14 cellular contexts compared by ENCODE assay signal in the genomic region with DNA sequence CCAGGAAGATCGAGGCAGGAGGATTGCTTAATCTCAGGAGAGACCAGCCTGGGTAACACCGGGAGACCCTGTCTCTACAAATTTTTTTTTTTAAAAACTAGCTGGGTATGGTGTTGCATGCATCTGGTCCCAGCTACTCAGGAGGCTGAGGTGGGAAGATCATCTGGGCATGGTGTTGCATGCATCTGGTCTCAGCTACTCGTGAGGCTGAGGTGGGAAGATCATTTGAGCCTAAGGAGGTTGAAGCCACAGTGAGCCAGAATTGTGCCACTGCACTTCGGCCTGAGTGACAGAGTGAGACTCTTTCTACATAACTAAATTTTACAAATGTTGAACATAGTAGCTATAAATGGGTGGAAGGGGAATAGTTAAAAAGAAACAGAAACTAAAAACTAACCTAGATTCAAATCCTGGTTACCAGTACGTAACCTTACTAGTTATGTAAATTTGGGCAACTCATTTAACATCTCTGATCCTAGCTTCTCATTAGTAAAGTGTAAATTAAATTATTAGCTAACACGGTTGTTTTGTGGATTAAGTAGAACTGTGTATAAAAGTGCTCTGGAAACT. TPM values are rescaled to one million over a fixed set of nuclear protein-coding genes. Genes with fewer than 3 reads are reported as not detected.
A peak's percentile ranks its signal among the peaks of the same experiment; 100 is the strongest.
DNase-seq lines count a peak whose midpoint lies in the region; ATAC-seq and TF ChIP-seq lines count a peak whose summit lies in the region.
"Had no signal": no experiment of that assay in that cellular context is flagged by ENCODE, and none has a peak within 500 bp of the region (broad histone marks: within the 10 kb centered on the region; RNA-seq: fewer than 3 reads in every experiment).

No MANE protein-coding gene starts in this region.

- no peak overlapping the region for H3K27ac ChIP-seq in endodermal cell (ENCODE audit: low read depth, low read length)

- H3K4me1 ChIP-seq in endodermal cell (ENCODE audit: control insufficient read depth, insufficient read depth, low read length) (no peaks in the 10 kb centered on the region), Caco-2 (no peaks in the 10 kb centered on the region)

- H3K4me3 ChIP-seq in endodermal cell (ENCODE audit: low read length) (no peak overlapping the region), Caco-2 (ENCODE audit: low read depth, low read length) (no peak overlapping the region)

- CTCF ChIA-PET in Caco-2 (lab: Charles Lee) = no interaction called here

- peaks cover 2% of the 10 kb centered on the region for H3K9me3 Mint-ChIP-seq in endodermal cell
- H3K9me3 Mint-ChIP-seq in Caco-2 (ENCODE audit: unreplicated experiment) = no peaks in the 10 kb centered on the region
- H3K9me3 Mint-ChIP-seq: activated B cell treated with CpG ODN at 0.5 μM for 24 hours had no signal

- no peak overlapping the region for H3K9ac ChIP-seq in endodermal cell (ENCODE audit: extremely low read depth, low read length, poor library complexity, severe bottlenecking)

- H3K4me1 Mint-ChIP-seq in endodermal cell (no peaks in the 10 kb centered on the region), Caco-2 (ENCODE audit: low read depth, unreplicated experiment) (no peaks in the 10 kb centered on the region)
- H3K4me1 Mint-ChIP-seq: activated B cell treated with CpG ODN at 0.5 μM for 24 hours had no signal

- H3K27ac Mint-ChIP-seq in endodermal cell = peak overlapping the region; percentile 49
- no peak overlapping the region for H3K27ac Mint-ChIP-seq in Caco-2 (ENCODE audit: unreplicated experiment)
- H3K27ac Mint-ChIP-seq: activated B cell treated with CpG ODN at 0.5 μM for 24 hours had no signal

- intact Hi-C loops in Caco-2 (cut with micrococcal nuclease; ENCODE audit: unreplicated experiment) = no loop called here

- ATAC-seq in GM18868 (IDR thresholded peaks at IDR 0.05; ENCODE audit: unreplicated experiment) = peak; percentile 63
- peak; percentile 83 for ATAC-seq in GM21447 (IDR thresholded peaks at IDR 0.05; ENCODE audit: unreplicated experiment)
- peak; percentile 84 for ATAC-seq in HG03045 (IDR thresholded peaks at IDR 0.05; ENCODE audit: unreplicated experiment)
- no peak for ATAC-seq in HG03469 (IDR thresholded peaks at IDR 0.05; ENCODE audit: unreplicated experiment)
- ATAC-seq: stimulated activated naive CD8-positive, alpha-beta T cell treated with anti-CD3 and anti-CD28 coated beads, Interleukin-15, Interleukin-2, amounts not matched to agents 100 U/mL and 50 U/mL, for 24 hours had no signal

- POLR2A ChIA-PET in Caco-2 (lab: Charles Lee) = no interaction called here

- no peak for DNase-seq in endodermal cell
- DNase-seq in Caco-2 = no peak
- no peak for DNase-seq in Kasumi-1 (lab: John Stamatoyannopoulos, UW)
- DNase-seq: activated B cell treated with CpG ODN at 0.5 μM for 24 hours; activated naive CD4-positive, alpha-beta T cell treated with Interleukin-2 at 50 U/mL for 16 hours; cerebellar nuclear complex; kidney; NCI-H2029 treated with DMSO at 0.1 percent for 48 hours; stimulated activated naive CD8-positive, alpha-beta T cell treated with anti-CD3 and anti-CD28 coated beads, Interleukin-15, Interleukin-2, amounts not matched to agents 100 U/mL and 50 U/mL, for 24 hours had no signal

- BruUV-seq in Caco-2 (replicated peaks; lab: Mats Ljungman, UMichigan) = no TSS peak

- H3K36me3 Mint-ChIP-seq in endodermal cell (ENCODE audit: low read depth) = peaks cover 24% of the 10 kb centered on the region
- peaks cover 7% of the 10 kb centered on the region for H3K36me3 Mint-ChIP-seq in Caco-2 (ENCODE audit: insufficient read depth, unreplicated experiment)

- H3K27me3 Mint-ChIP-seq in endodermal cell (ENCODE audit: insufficient read depth) (no peaks in the 10 kb centered on the region), Caco-2 (ENCODE audit: insufficient read depth, unreplicated experiment) (no peaks in the 10 kb centered on the region)
- H3K27me3 Mint-ChIP-seq: activated B cell treated with CpG ODN at 0.5 μM for 24 hours had no signal

- TF ChIP-seq CTCF in endodermal cell (conservative IDR thresholded peaks at IDR 0.05) (no peak), Caco-2 (IDR thresholded peaks at IDR 0.05; ENCODE audit: insufficient read depth in 1 of 2, low read depth in 1 of 2, low read length in 1 of 2, severe bottlenecking in 1 of 2, unreplicated experiment in 1 of 2) (no peak)

- H3K27me3 ChIP-seq in endodermal cell (ENCODE audit: control insufficient read depth, insufficient read depth, low read length, poor library complexity, severe bottlenecking) = no peaks in the 10 kb centered on the region
- no peaks in the 10 kb centered on the region for H3K27me3 ChIP-seq in Caco-2 (replicated peaks; ENCODE audit: control insufficient read depth, insufficient read depth, low read length)

- H3K4me3 Mint-ChIP-seq in endodermal cell (no peak overlapping the region), Caco-2 (ENCODE audit: unreplicated experiment) (no peak overlapping the region)
- H3K4me3 Mint-ChIP-seq: activated B cell treated with CpG ODN at 0.5 μM for 24 hours, neural crest cell had no signal

- H3K36me3 ChIP-seq in endodermal cell (ENCODE audit: control insufficient read depth, insufficient read depth, low read length) (peaks cover 23% of the 10 kb centered on the region), Caco-2 (ENCODE audit: control insufficient read depth, insufficient read depth, low read length) (no peaks in the 10 kb centered on the region; the same call in 1 of the 2 replicates)

- H3K9me3 ChIP-seq in endodermal cell (ENCODE audit: control insufficient read depth, low read length) = peaks cover 6% of the 10 kb centered on the region
- no peaks in the 10 kb centered on the region for H3K9me3 ChIP-seq in Caco-2

- 89 to 100% methylated on average over 2 to 6 of the region's 6 CpGs for WGBS in endodermal cell (ENCODE audit: insufficient coverage in 1 of 2, insufficient read length in 1 of 2), 2 experiments

RNA-seq across cellular contexts. Expression of gene TMEM161B, which starts 41.7 kb away (rescaled TPM):
- total RNA-seq in endodermal cell (10 to 100 TPM; 17.2 to 18.2 TPM), Caco-2 (2022) (22.1 and 27.0 TPM in 2 replicates)
- 17.1 TPM for polyA plus RNA-seq in endodermal cell (2013, experiment 1 of 2)
- 18.1 TPM for polyA plus RNA-seq in endodermal cell (2013, experiment 2 of 2)
